Comparison of ENCODE assay signal across 8 cellular contexts in genomic region chr2:11583840-11584529, GRCh38.
DNase-seq lines count a peak whose midpoint lies in the region; ATAC-seq lines count a peak whose summit lies in the region.

No MANE protein-coding gene starts in this region.

- ATAC-seq in HG02852 (IDR thresholded peaks at IDR 0.05; ENCODE audit: unreplicated experiment) = peak; percentile 79

- peak; percentile 71 for DNase-seq in NK-92 treated with Interleukin-12 subunit alpha and Interleukin-12 subunit beta, amount 100 ng/mL, for 24 hours (lab: John Stamatoyannopoulos, UW)
- DNase-seq in NK-92 (lab: John Stamatoyannopoulos, UW; ENCODE audit: unreplicated experiment) (no peak), NCI-H187 treated with DMSO at 0.1 percent for 48 hours (lab: John Stamatoyannopoulos, UW) (peak; percentile 68), UCSD-AML1 (lab: John Stamatoyannopoulos, UW; ENCODE audit: unreplicated experiment) (peak; percentile 61), brain pericyte (ENCODE audit: low read depth, low spot score) (peak; percentile 50), kidney glomerular epithelial cell (lab: John Stamatoyannopoulos, UW) (peak; percentile 93)
- DNase-seq in stimulated activated CD4-positive, alpha-beta T cell treated with anti-CD3 and anti-CD28 coated beads, Interleukin-1b, Interleukin-23, amount 100 ng/mL, for 4 hours (ENCODE audit: low read depth in 2 of 2) = peak; percentile 76 to 78
